ENCODE assay signal across 15 cellular contexts in the genomic region with DNA sequence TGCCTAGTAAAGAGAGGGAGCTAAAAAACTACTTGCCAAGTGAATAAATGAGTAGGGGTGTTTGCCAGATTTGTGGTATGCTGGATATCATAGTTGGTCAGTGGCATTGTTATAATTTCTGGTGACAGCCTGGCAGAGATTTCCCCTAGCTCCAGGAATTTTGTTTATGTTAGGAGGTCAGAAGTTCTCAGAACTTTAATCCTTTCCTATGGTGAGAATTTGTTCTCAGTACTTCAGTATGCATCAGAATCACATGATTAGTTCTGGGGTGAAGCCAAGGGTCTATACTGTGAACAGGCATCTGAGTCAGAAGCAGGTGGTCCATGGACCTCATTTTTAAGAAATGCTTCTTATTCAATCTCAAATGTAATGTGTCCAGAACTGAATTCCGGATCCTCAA. TPM values are rescaled to one million over a fixed set of nuclear protein-coding genes. Genes with fewer than 3 reads are reported as not detected.
DNase-seq lines count a peak whose midpoint lies in the region; FAIRE-seq and TF ChIP-seq lines count a peak whose summit lies in the region.
"Had no signal": no experiment of that assay in that cellular context is flagged by ENCODE, and none has a peak within 500 bp of the region (broad histone marks: within the 10 kb centered on the region; RNA-seq: fewer than 3 reads in every experiment).

No MANE protein-coding gene starts in this region.

- no peak for TF ChIP-seq EP300 in esophagus muscularis mucosa (IDR thresholded peaks at IDR 0.05)

- DNase-seq in H54 (ENCODE audit: insufficient read length, low spot score) (no peak), adipocyte (ENCODE audit: low read depth) (peak; percentile 44), fibroblast of villous mesenchyme (ENCODE audit: low read depth) (peak; percentile 79), retinal pigment epithelial cell (ENCODE audit: low read depth) (peak; percentile 99), T1000 (lab: John Stamatoyannopoulos, UW) (no peak), NCI-H1105 treated with DMSO at 0.1 percent for 48 hours (lab: John Stamatoyannopoulos, UW) (no peak), dorsolateral prefrontal cortex (no peak), esophagus muscularis mucosa (ENCODE audit: extremely low spot score) (no peak)
- DNase-seq: activated B cell treated with CpG ODN at 0.5 μM for 24 hours; activated CD8-positive, alpha-beta memory T cell treated with anti-CD3 and anti-CD28 coated beads, Interleukin-2, amount 50 U/mL, for 48 hours; activated naive CD8-positive, alpha-beta T cell treated with anti-CD3 and anti-CD28 coated beads, Interleukin-2, amount 50 U/mL, for 24 hours; CD4-positive, alpha-beta memory T cell; midbrain; NCI-H82 had no signal

- H3K4me3 ChIP-seq in adipocyte (ENCODE audit: low read length), result no peak overlapping the region
- no peak overlapping the region for H3K4me3 ChIP-seq in fibroblast of villous mesenchyme (ENCODE audit: low read depth, low read length)
- no peak overlapping the region for H3K4me3 ChIP-seq in retinal pigment epithelial cell (ENCODE audit: low read length)
- H3K4me3 ChIP-seq in dorsolateral prefrontal cortex, result no peak overlapping the region
- H3K4me3 ChIP-seq in esophagus muscularis mucosa, result no peak overlapping the region

- H3K36me3 ChIP-seq in adipocyte (ENCODE audit: control insufficient read depth, insufficient read depth, low read length, severe bottlenecking) (no peaks in the 10 kb centered on the region), esophagus muscularis mucosa (no peaks in the 10 kb centered on the region)

- H3K27me3 ChIP-seq in adipocyte (replicated peaks; ENCODE audit: control insufficient read depth, insufficient read depth, low read length) (no peaks in the 10 kb centered on the region), dorsolateral prefrontal cortex (peaks cover 0 to 21% (median 0%) of the 10 kb centered on the region in 45 donors), esophagus muscularis mucosa (no peaks in the 10 kb centered on the region)

- TF ChIP-seq CTCF in fibroblast of villous mesenchyme (IDR thresholded peaks at IDR 0.05; ENCODE audit: insufficient read depth, low read depth, low read length), result no peak
- TF ChIP-seq CTCF in retinal pigment epithelial cell (conservative IDR thresholded peaks at IDR 0.05; ENCODE audit: low read depth, low read length), result no peak
- TF ChIP-seq CTCF in dorsolateral prefrontal cortex (IDR thresholded peaks at IDR 0.05 in 54 of 56, conservative IDR thresholded peaks at IDR 0.05 in 2 of 56; ENCODE audit: low read depth in 1 of 56, partially characterized antibody in 56 of 56), result no peak
- no peak for TF ChIP-seq CTCF in esophagus muscularis mucosa (IDR thresholded peaks at IDR 0.05)

- FAIRE-seq in H54 (lab: Jason Lieb, UNC), result peak; percentile 91
- FAIRE-seq: endometrium had no signal

- H3K4me1 ChIP-seq in adipocyte (ENCODE audit: control insufficient read depth, insufficient read depth, low read length), result peaks cover 39% of the 10 kb centered on the region
- peaks cover 0 to 31% (median 27%) of the 10 kb centered on the region in 4 donors for H3K4me1 ChIP-seq in esophagus muscularis mucosa

- H3K9ac ChIP-seq in adipocyte (ENCODE audit: low read length), result no peak overlapping the region

- no peak overlapping the region for H3K27ac ChIP-seq in dorsolateral prefrontal cortex
- peak overlapping the region in 2 of 4 donors; percentile 8 to 42 for H3K27ac ChIP-seq in esophagus muscularis mucosa (replicated peaks in 1 of 4)

- WGBS in esophagus muscularis mucosa, result 78% methylated on average over 1 of the region's 1 CpG

- intact Hi-C loops in dorsolateral prefrontal cortex (cut with DNase I) (no loop called here), esophagus muscularis mucosa (cut with DNase I) (no loop called here)

- H3K9me3 ChIP-seq in adipocyte (ENCODE audit: control insufficient read depth, low read length) (no peaks in the 10 kb centered on the region), esophagus muscularis mucosa (no peaks in the 10 kb centered on the region)

- TF ChIP-seq POLR2A in H54 (IDR thresholded peaks at IDR 0.05; ENCODE audit: low read depth, low read length) (no peak), esophagus muscularis mucosa (IDR thresholded peaks at IDR 0.05; ENCODE audit: low read depth) (no peak)

RNA-seq across cellular contexts. Expression of a gene that starts 10.5 kb away (rescaled TPM):
- not detected in 2 replicates for total RNA-seq in fibroblast of villous mesenchyme
- total RNA-seq in dorsolateral prefrontal cortex, result under 1 TPM in 22 of 120 experiments, not detected in 98; 0.06 to 0.72 (median 0.13) TPM
- 1 to 10 TPM in 1 of 4 donors, under 1 TPM in 3; 0.26 to 1.2 (median 0.62) TPM for total RNA-seq in esophagus muscularis mucosa

Comparison
In these comparisons a context has a peak if more than half of its experiments do, and no peak if none do; other contexts are left out.
1. DNase-seq: peak in adipocyte (single experiment), fibroblast of villous mesenchyme (single experiment) and retinal pigment epithelial cell (single experiment); none in H54 (single experiment), T1000 (single experiment), NCI-H1105 treated with DMSO at 0.1 percent for 48 hours (single experiment), dorsolateral prefrontal cortex (0 of 10) and esophagus muscularis mucosa (single experiment).